20 cellular contexts compared by ENCODE assay signal in genomic region chr2:181170256-181170655, GRCh38.
DNase-seq lines count a peak whose midpoint lies in the region; ATAC-seq and TF ChIP-seq lines count a peak whose summit lies in the region.
"Had no signal": no experiment of that assay in that cellular context is flagged by ENCODE, and none has a peak within 500 bp of the region (broad histone marks: within the 10 kb centered on the region; RNA-seq: fewer than 3 reads in every experiment).

No MANE protein-coding gene starts in this region.

- no peak overlapping the region for H3K4me3 ChIP-seq in brain microvascular endothelial cell (ENCODE audit: low read depth, low read length)
- H3K4me3 ChIP-seq: ascending aorta; BLaER1 treated with 17β-estradiol and CSF1 and Interleukin-3, amounts not matched to agents 10 nM and 100 nM; GM23248; neural progenitor cell; uterus had no signal

- CTCF ChIA-PET in activated CD4-positive, alpha-beta T cell treated with anti-CD3 and anti-CD28 coated beads, Interleukin-2, amount 10 ng/mL, durations not matched to agents 7 days and 5 days (lab: Charles Lee) = interaction anchor here (1.0 kb wide), 1 partner anchor 286 kb away, joined by 3 read pairs; the partner anchor contains the start of gene ITGA4

- H3K36me3 Mint-ChIP-seq in activated CD4-positive, alpha-beta T cell treated with anti-CD3 and anti-CD28 coated beads, Interleukin-2, amount 10 ng/mL, durations not matched to agents 7 days and 5 days (ENCODE audit: low read depth) = peaks cover 45% of the 10 kb centered on the region
- H3K36me3 Mint-ChIP-seq in naive thymus-derived CD8-positive, alpha-beta T cell = peaks cover 3 to 42% (median 33%) of the 10 kb centered on the region in 3 donors
- H3K36me3 Mint-ChIP-seq: neural progenitor cell had no signal

- TF ChIP-seq CTCF in brain microvascular endothelial cell (IDR thresholded peaks at IDR 0.05; ENCODE audit: low read depth, low read length, missing control alignments) = no peak

- H3K27ac Mint-ChIP-seq in activated CD4-positive, alpha-beta T cell treated with anti-CD3 and anti-CD28 coated beads, Interleukin-2, amount 10 ng/mL, durations not matched to agents 7 days and 5 days = peak overlapping the region; percentile 73
- peak overlapping the region in 8 of 10 donors; percentile 10 to 94 (median 84) for H3K27ac Mint-ChIP-seq in naive thymus-derived CD8-positive, alpha-beta T cell
- H3K27ac Mint-ChIP-seq: neural progenitor cell had no signal

- POLR2A ChIA-PET in activated CD4-positive, alpha-beta T cell treated with anti-CD3 and anti-CD28 coated beads, Interleukin-2, amount 10 ng/mL, durations not matched to agents 7 days and 5 days (lab: Charles Lee) = interaction anchor here (0.6 kb wide), 1 partner anchor 28 kb away, joined by 4 read pairs; no protein-coding TSS in a partner anchor
- POLR2A ChIA-PET in naive thymus-derived CD8-positive, alpha-beta T cell (lab: Charles Lee) = interaction anchor here (1.1 kb wide), 1 partner anchor 17 kb away, joined by 3 read pairs; no protein-coding TSS in a partner anchor

- H3K36me3 ChIP-seq in brain microvascular endothelial cell (replicated peaks) = no peaks in the 10 kb centered on the region
- H3K36me3 ChIP-seq: ascending aorta, neural progenitor cell, uterus, WERI-Rb-1 had no signal

- H3K27ac ChIP-seq in brain microvascular endothelial cell = no peak overlapping the region
- H3K27ac ChIP-seq: ascending aorta; BLaER1 treated with 17β-estradiol and CSF1 and Interleukin-3, amounts not matched to agents 10 nM and 100 nM; GM23248; neural progenitor cell; uterus; WERI-Rb-1 had no signal

- peaks cover 38% of the 10 kb centered on the region for H3K4me1 Mint-ChIP-seq in activated CD4-positive, alpha-beta T cell treated with anti-CD3 and anti-CD28 coated beads, Interleukin-2, amount 10 ng/mL, durations not matched to agents 7 days and 5 days
- peaks cover 18 to 57% (median 51%) of the 10 kb centered on the region in 4 donors for H3K4me1 Mint-ChIP-seq in naive thymus-derived CD8-positive, alpha-beta T cell

- no peaks in the 10 kb centered on the region for H3K27me3 ChIP-seq in brain microvascular endothelial cell (replicated peaks)
- H3K27me3 ChIP-seq: ascending aorta; BLaER1 treated with 17β-estradiol and CSF1 and Interleukin-3, amounts not matched to agents 10 nM and 100 nM; neural progenitor cell; uterus had no signal

- in situ Hi-C loops in brain microvascular endothelial cell (cut with HindIII; ENCODE audit: low pct_ligation_motif_present, low sequenced_read_pairs) = no loop called here

- ATAC-seq in GM18909 (IDR thresholded peaks at IDR 0.05; ENCODE audit: poor library complexity, unreplicated experiment) = peak; percentile 47
- peak in 1 of 2 donors; percentile 26 for ATAC-seq in naive thymus-derived CD8-positive, alpha-beta T cell

- H3K4me3 Mint-ChIP-seq in activated CD4-positive, alpha-beta T cell treated with anti-CD3 and anti-CD28 coated beads, Interleukin-2, amount 10 ng/mL, durations not matched to agents 7 days and 5 days = no peak overlapping the region
- peak overlapping the region in 7 of 10 donors; percentile 4 to 74 (median 53) for H3K4me3 Mint-ChIP-seq in naive thymus-derived CD8-positive, alpha-beta T cell
- H3K4me3 Mint-ChIP-seq: neural progenitor cell had no signal

- H3K9me3 Mint-ChIP-seq in activated CD4-positive, alpha-beta T cell treated with anti-CD3 and anti-CD28 coated beads, Interleukin-2, amount 10 ng/mL, durations not matched to agents 7 days and 5 days = peaks cover 29% of the 10 kb centered on the region
- H3K9me3 Mint-ChIP-seq in naive thymus-derived CD8-positive, alpha-beta T cell = peaks cover 0 to 32% (median 22%) of the 10 kb centered on the region in 9 donors

- H3K27me3 Mint-ChIP-seq in activated CD4-positive, alpha-beta T cell treated with anti-CD3 and anti-CD28 coated beads, Interleukin-2, amount 10 ng/mL, durations not matched to agents 7 days and 5 days = no peaks in the 10 kb centered on the region
- H3K27me3 Mint-ChIP-seq in naive thymus-derived CD8-positive, alpha-beta T cell = no peaks in the 10 kb centered on the region

- no peak for DNase-seq in activated CD4-positive, alpha-beta T cell treated with anti-CD3 and anti-CD28 coated beads, Interleukin-2, amount 10 ng/mL, durations not matched to agents 7 days and 5 days
- DNase-seq in activated CD4-positive, alpha-beta T cell treated with anti-CD3 and anti-CD28 coated beads, Interleukin-2, amount 50 U/mL, for 4 hours = no peak
- DNase-seq in RPMI8226 = peak; percentile 40
- no peak for DNase-seq in naive thymus-derived CD8-positive, alpha-beta T cell
- DNase-seq in retina = no peak
- no peak for DNase-seq in brain microvascular endothelial cell
- DNase-seq in HuH-7.5 (ENCODE audit: low spot score) = no peak
- DNase-seq: GM23248; KG1; midbrain; NCI-H1048; NCI-H2081 treated with DMSO at 0.1 percent for 48 hours; Right ventricle myocardium superior; stimulated activated CD8-positive, alpha-beta memory T cell treated with anti-CD3 and anti-CD28 coated beads, Interleukin-4, amount 100 ng/mL, for 48 hours; uterus; WERI-Rb-1 had no signal
